In genomic region chr3:16254933-16255725, GRCh38 we compare ENCODE assay signal across 1 cellular context.
TF ChIP-seq lines count a peak whose summit lies in the region.

No MANE protein-coding gene starts in this region.

TF ChIP-seq in IMR-90, 13 proteins besides CTCF, POLR2A, EP300 and RAD21:
- no peak for TF ChIP-seq RCOR1 (IDR thresholded peaks at IDR 0.05; ENCODE audit: insufficient replicate concordance, low read length)
- no peak for TF ChIP-seq MAZ (IDR thresholded peaks at IDR 0.05; ENCODE audit: borderline replicate concordance, low read depth, low read length)
